Comparison of ENCODE assay signal across 8 cellular contexts in the genomic region with DNA sequence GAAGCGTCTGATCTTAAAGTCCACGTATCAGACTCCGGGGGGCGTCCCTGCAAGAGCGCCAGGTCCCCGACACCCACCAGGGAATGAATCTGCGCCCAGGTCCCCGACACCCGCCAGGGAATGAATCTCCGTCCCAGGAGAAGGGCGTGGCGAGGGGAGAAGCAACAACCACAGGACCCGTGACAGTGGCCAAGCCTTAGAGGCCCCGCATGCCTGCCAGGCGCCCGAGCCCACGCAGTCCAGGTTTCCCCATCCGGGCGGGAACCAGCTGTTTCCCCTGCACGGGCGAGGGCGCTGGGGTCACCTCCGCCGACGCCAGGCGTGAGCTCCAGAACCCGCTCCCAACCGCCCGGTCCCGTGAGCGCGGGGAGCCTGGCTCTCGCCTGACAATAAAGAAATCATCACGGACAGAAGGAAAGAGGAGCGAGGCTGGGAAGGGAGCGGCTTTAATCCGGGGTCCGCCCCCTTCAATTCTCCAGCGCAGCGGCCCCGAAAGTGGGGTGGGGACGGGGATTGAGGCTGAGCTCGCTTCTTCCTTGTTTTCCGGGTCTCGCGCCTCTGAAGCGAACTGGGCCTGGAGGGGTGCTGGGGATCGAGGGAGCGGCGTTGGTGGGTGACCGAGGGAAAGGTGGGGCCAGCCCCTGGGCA. TPM values are rescaled to one million over a fixed set of nuclear protein-coding genes. Genes with fewer than 3 reads are reported as not detected.
DNase-seq lines count a peak whose midpoint lies in the region; ATAC-seq and TF ChIP-seq lines count a peak whose summit lies in the region.

No MANE protein-coding gene starts in this region.

- peaks cover 6% of the 10 kb centered on the region for H3K4me1 Mint-ChIP-seq in central memory CD8-positive, alpha-beta T cell

- no peak for TF ChIP-seq CTCF in BE2C (IDR thresholded peaks at IDR 0.05; ENCODE audit: low read depth, low read length)

- H3K27me3 Mint-ChIP-seq in central memory CD8-positive, alpha-beta T cell, result peaks cover 77% of the 10 kb centered on the region

- H3K4me1 ChIP-seq in BE2C, result no peaks in the 10 kb centered on the region
- peaks cover 4% of the 10 kb centered on the region for H3K4me1 ChIP-seq in urinary bladder (ENCODE audit: insufficient read depth)

- ATAC-seq in central memory CD8-positive, alpha-beta T cell (replicated peaks; ENCODE audit: extremely low read depth, poor library complexity, severe bottlenecking), result no peak

- H3K36me3 Mint-ChIP-seq in central memory CD8-positive, alpha-beta T cell (ENCODE audit: insufficient read depth), result no peaks in the 10 kb centered on the region

- no peak overlapping the region for H3K27ac Mint-ChIP-seq in central memory CD8-positive, alpha-beta T cell (ENCODE audit: low read depth)

- H3K9me3 ChIP-seq in BE2C, result no peaks in the 10 kb centered on the region

- under 1% methylated on average over 51 of the region's 51 CpGs for WGBS in urinary bladder

- H3K27ac ChIP-seq in urinary bladder (ENCODE audit: low read depth) (no peak overlapping the region), substantia nigra (ENCODE audit: low read depth, low read length, poor library complexity, severe bottlenecking) (no peak overlapping the region)

- no peak for DNase-seq in BE2C
- peak; percentile 38 for DNase-seq in HK-2 (ENCODE audit: unreplicated experiment)
- DNase-seq in central memory CD8-positive, alpha-beta T cell (ENCODE audit: low spot score in 2 of 2), result no peak
- peak; percentile 45 to 89 for DNase-seq in lung microvascular endothelial cell (ENCODE audit: low read depth in 2 of 2)
- DNase-seq in substantia nigra (lab: John Stamatoyannopoulos, UW), result no peak
- DNase-seq in head of caudate nucleus, result no peak
- DNase-seq in GF-D8 (lab: John Stamatoyannopoulos, UW), result no peak

- H3K4me3 ChIP-seq in BE2C (ENCODE audit: low read depth, low read length) (peak overlapping the region; percentile 39), urinary bladder (ENCODE audit: low read depth, low read length) (peak overlapping the region; percentile 67)

- intact Hi-C loops in head of caudate nucleus (cut with DNase I), result no loop called here

- H3K4me3 Mint-ChIP-seq in central memory CD8-positive, alpha-beta T cell, result peak overlapping the region; percentile 84

- no peaks in the 10 kb centered on the region for H3K36me3 ChIP-seq in BE2C
- H3K36me3 ChIP-seq in urinary bladder (ENCODE audit: insufficient read depth), result no peaks in the 10 kb centered on the region

- H3K27me3 ChIP-seq in BE2C, result peaks cover 73% of the 10 kb centered on the region

- no peaks in the 10 kb centered on the region for H3K9me3 Mint-ChIP-seq in central memory CD8-positive, alpha-beta T cell

RNA-seq across cellular contexts. Expression of a gene that starts 29.0 kb away (rescaled TPM):
- polyA plus RNA-seq in BE2C (2012; ENCODE audit: insufficient read depth, insufficient read length, low read depth), result 23.5 TPM
- total RNA-seq in lung microvascular endothelial cell, result 14.2 and 20.0 TPM in 2 replicates
- 15.4 TPM for total RNA-seq in urinary bladder
- 11.5 TPM for polyA plus RNA-seq in urinary bladder

Comparison
In these comparisons a context has a peak if more than half of its experiments do, and no peak if none do; other contexts are left out.
1. DNase-seq: peak in HK-2 (single experiment) and lung microvascular endothelial cell (2 of 2); none in BE2C (single experiment), central memory CD8-positive, alpha-beta T cell (0 of 2), substantia nigra (0 of 49), head of caudate nucleus (0 of 42) and GF-D8 (single experiment).